2 cellular contexts compared by ENCODE assay signal in genomic region chr3:194484614-194485013, GRCh38.
TF ChIP-seq lines count a peak whose summit lies in the region.

No MANE protein-coding gene starts in this region.

TF ChIP-seq in IMR-90, 13 proteins besides CTCF, POLR2A, EP300 and RAD21:
- TF ChIP-seq MAFK (IDR thresholded peaks at IDR 0.05; ENCODE audit: low read depth, low read length) (no peak), FOS (IDR thresholded peaks at IDR 0.05; ENCODE audit: low read depth, low read length) (no peak), CHD1 (IDR thresholded peaks at IDR 0.05; ENCODE audit: low read depth, low read length) (no peak), BHLHE40 (IDR thresholded peaks at IDR 0.05; ENCODE audit: low read depth, low read length) (no peak), CEBPB (IDR thresholded peaks at IDR 0.05; ENCODE audit: low read depth, low read length) (no peak), MXI1 (IDR thresholded peaks at IDR 0.05; ENCODE audit: borderline replicate concordance, low read depth, low read length) (no peak), MAZ (IDR thresholded peaks at IDR 0.05; ENCODE audit: borderline replicate concordance, low read depth, low read length) (no peak), NFE2L2 (IDR thresholded peaks at IDR 0.05; ENCODE audit: low read depth, low read length) (no peak), RFX5 (IDR thresholded peaks at IDR 0.05; ENCODE audit: low read depth, low read length) (no peak), ELK1 (IDR thresholded peaks at IDR 0.05; ENCODE audit: borderline replicate concordance, low read depth, low read length) (no peak)

TF ChIP-seq in GM12878, 131 proteins besides CTCF, POLR2A, EP300 and RAD21:
- TF ChIP-seq NRF1 (conservative IDR thresholded peaks at IDR 0.05; ENCODE audit: low read depth, low read length), result no peak
- TF ChIP-seq ZBTB33 (IDR thresholded peaks at IDR 0.05), result peak; percentile 66; the same call in 1 of the 2 replicates
- peak; percentile 92 for TF ChIP-seq MLLT1 (IDR thresholded peaks at IDR 0.05)
- no peak for TF ChIP-seq E2F8 (IDR thresholded peaks at IDR 0.05; ENCODE audit: low read depth, partially characterized antibody)
